In the genomic region with DNA sequence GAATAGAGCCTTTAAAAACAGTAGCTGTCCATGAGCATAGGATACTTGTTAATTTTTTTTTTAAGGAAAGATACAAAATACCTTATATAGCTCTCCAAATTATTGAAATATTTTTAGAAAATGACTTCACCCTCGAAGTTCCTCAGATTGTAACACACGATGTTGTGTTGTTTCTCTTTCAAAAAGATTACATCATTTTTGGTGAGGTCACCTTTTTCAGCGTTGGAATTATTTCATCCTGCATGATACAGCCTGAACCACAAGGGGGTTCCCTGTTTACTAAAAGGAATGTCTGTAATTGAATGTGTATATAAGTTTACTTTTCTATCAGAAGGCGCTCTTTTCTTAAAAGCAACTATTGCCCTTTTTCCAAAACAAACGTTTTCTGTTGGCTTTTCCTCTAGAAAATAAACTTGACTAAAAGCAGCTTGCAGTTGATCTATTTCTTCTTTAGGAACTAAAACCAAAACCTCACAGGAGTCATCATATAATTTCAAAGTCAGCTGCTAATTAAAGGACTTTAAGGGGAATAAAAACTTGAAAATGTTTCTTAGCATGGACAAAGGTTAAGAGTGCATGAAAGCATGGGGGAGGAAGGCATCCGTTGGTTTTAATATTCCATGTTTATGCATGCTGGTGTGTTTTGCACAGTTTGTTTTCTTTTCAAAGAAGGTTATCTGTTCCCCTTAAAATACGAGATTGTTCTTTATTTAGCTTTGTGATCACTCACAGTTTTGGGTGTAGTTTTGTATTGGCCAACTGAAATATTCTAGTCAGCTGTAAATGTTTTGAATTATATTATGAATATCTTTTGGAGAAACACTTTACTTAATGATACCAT, we compare ENCODE assay signal across 8 cellular contexts. TPM values are rescaled to one million over a fixed set of nuclear protein-coding genes. Genes with fewer than 3 reads are reported as not detected.
A peak's percentile ranks its signal among the peaks of the same experiment; 100 is the strongest.
DNase-seq lines count a peak whose midpoint lies in the region; ATAC-seq and TF ChIP-seq lines count a peak whose summit lies in the region.

No MANE protein-coding gene starts in this region.

- no peaks in the 10 kb centered on the region for H3K9me3 ChIP-seq in DOHH2 (ENCODE audit: control insufficient read depth, insufficient read depth, low read length)

- H3K4me2 ChIP-seq in DOHH2 (ENCODE audit: low read length) = peak overlapping the region; percentile 56

- peak overlapping the region; percentile 34 for H3K4me3 ChIP-seq in DOHH2 (ENCODE audit: low read length)

- intact Hi-C loops in head of caudate nucleus (cut with DNase I) = no loop called here

- H3K79me2 ChIP-seq in DOHH2 (ENCODE audit: control insufficient read depth, low read length) = no peaks in the 10 kb centered on the region

- H3K27me3 ChIP-seq in DOHH2 (ENCODE audit: control insufficient read depth, low read length) = no peaks in the 10 kb centered on the region

- no peaks in the 10 kb centered on the region for H3K9me2 ChIP-seq in DOHH2 (replicated peaks; ENCODE audit: control insufficient read depth, low read length)

- H4K20me1 ChIP-seq in DOHH2 (ENCODE audit: control insufficient read depth, insufficient read depth, low read depth, low read length) = no peaks in the 10 kb centered on the region

- peak overlapping the region; percentile 21 to 96 (median 90) for H3K27ac Mint-ChIP-seq in naive B cell

- peaks cover 0 to 11% of the 10 kb centered on the region in 2 donors for H3K36me3 Mint-ChIP-seq in naive B cell

- TF ChIP-seq CTCF in DOHH2 (IDR thresholded peaks at IDR 0.05; ENCODE audit: low read depth, low read length, poor library complexity, severe bottlenecking) = peak; percentile 56

- no peak for DNase-seq in epithelial cell of prostate (ENCODE audit: low read depth, low spot score)
- peak; percentile 47 for DNase-seq in naive B cell
- DNase-seq in DMS79 treated with DMSO at 0.1 percent for 48 hours (lab: John Stamatoyannopoulos, UW) = no peak
- no peak for DNase-seq in head of caudate nucleus

- H3K36me3 ChIP-seq in DOHH2 (ENCODE audit: control insufficient read depth, low read length) = peaks cover 36% of the 10 kb centered on the region

- ATAC-seq in GM19438 (IDR thresholded peaks at IDR 0.05; ENCODE audit: low read depth, unreplicated experiment) (peak; percentile 52), HG03571 (IDR thresholded peaks at IDR 0.05; ENCODE audit: unreplicated experiment) (peak; percentile 42), SK-N-SH treated with all-trans-retinoic acid at 6 μM for 48 hours (peak; percentile 81), naive B cell (ENCODE audit: low read depth in 2 of 2) (peak; percentile 81 to 83)

- peaks cover 33% of the 10 kb centered on the region for H3K4me1 ChIP-seq in DOHH2 (ENCODE audit: control insufficient read depth, low read length)

- H3K4me3 Mint-ChIP-seq in naive B cell = peak overlapping the region in 1 of 8 donors; percentile 75

- peaks cover 12 to 30% (median 28%) of the 10 kb centered on the region in 3 donors for H3K4me1 Mint-ChIP-seq in naive B cell

- no peaks in the 10 kb centered on the region for H3K27me3 Mint-ChIP-seq in naive B cell

- H3K27ac ChIP-seq in DOHH2 (ENCODE audit: low read depth, low read length) = peak overlapping the region; percentile 61
- peak overlapping the region; percentile 83 for H3K27ac ChIP-seq in epithelial cell of prostate

- H3K9me3 Mint-ChIP-seq in naive B cell = no peaks in the 10 kb centered on the region

- peaks cover 38% of the 10 kb centered on the region for H3F3A ChIP-seq in DOHH2 (ENCODE audit: control insufficient read depth, insufficient read depth)

TF ChIP-seq in SK-N-SH treated with all-trans-retinoic acid at 6 μM for 48 hours, 23 proteins besides CTCF, POLR2A, EP300 and RAD21:
- TF ChIP-seq OSR1 (CRISPR knock-in tag; IDR thresholded peaks at IDR 0.05) = no peak
- TF ChIP-seq, protein P1, sequence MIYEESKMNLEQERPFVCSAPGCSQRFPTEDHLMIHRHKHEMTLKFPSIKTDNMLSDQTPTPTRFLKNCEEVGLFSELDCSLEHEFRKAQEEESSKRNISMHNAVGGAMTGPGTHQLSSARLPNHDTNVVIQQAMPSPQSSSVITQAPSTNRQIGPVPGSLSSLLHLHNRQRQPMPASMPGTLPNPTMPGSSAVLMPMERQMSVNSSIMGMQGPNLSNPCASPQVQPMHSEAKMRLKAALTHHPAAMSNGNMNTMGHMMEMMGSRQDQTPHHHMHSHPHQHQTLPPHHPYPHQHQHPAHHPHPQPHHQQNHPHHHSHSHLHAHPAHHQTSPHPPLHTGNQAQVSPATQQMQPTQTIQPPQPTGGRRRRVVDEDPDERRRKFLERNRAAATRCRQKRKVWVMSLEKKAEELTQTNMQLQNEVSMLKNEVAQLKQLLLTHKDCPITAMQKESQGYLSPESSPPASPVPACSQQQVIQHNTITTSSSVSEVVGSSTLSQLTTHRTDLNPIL (CRISPR knock-in tag; IDR thresholded peaks at IDR 0.05; ENCODE audit: low read depth) = peak; percentile 92
TF ChIP-seq in SK-N-SH treated with all-trans-retinoic acid at 6 μM for 48 hours: peak in this region for 1.

RNA-seq across cellular contexts. Expression of a gene that starts 29.4 kb away (rescaled TPM):
- 1 to 10 TPM; 2.0 to 3.9 (median 2.9) TPM for polyA plus RNA-seq in naive B cell (ENCODE audit: low read depth in 6 of 6)
